In the genomic region with DNA sequence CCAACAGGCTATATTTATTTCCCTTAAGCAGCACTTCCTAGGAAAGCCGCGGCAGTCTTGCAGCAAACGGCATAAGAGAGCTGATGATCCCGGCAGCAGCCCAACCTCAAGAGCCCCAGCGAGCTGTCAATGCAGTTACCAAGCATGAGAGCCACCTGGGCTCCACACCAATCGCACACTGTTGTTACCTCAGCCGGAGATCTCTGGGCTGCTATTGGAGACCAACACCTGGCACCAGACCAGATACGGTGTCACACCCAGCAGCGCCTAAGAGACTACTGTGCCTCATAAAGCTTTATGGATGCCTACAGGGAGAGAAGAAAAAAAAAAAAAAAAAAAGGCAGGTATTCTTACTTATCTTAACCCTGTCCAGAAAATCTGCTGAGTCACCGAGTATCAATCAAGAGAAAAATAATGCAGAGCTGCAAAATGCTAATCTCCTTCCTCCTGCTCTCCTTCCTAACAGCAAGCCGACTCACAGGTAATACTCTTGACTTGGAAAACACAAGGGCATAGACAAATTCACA, we compare ENCODE assay signal across 9 cellular contexts. TPM values are rescaled to one million over a fixed set of nuclear protein-coding genes. Genes with fewer than 3 reads are reported as not detected.
DNase-seq lines count a peak whose midpoint lies in the region; ATAC-seq, FAIRE-seq and TF ChIP-seq lines count a peak whose summit lies in the region.
"Had no signal": no experiment of that assay in that cellular context is flagged by ENCODE, and none has a peak within 500 bp of the region (broad histone marks: within the 10 kb centered on the region; RNA-seq: fewer than 3 reads in every experiment).

No MANE protein-coding gene starts in this region.

- no peak for TF ChIP-seq POLR2A in K562 (conservative IDR thresholded peaks at IDR 0.05)

- H3K27me3 ChIP-seq in K562 (ENCODE audit: control insufficient read depth in 2 of 2, insufficient read depth in 2 of 2, low read length in 2 of 2) = no peaks in the 10 kb centered on the region

- H3K9me3 ChIP-seq in K562 (replicated peaks; ENCODE audit: control insufficient read depth, insufficient read depth, low read depth, low read length) (no peaks in the 10 kb centered on the region), kidney (ENCODE audit: control insufficient read depth in 1 of 2, low read length in 2 of 2) (no peaks in the 10 kb centered on the region)

- peak; percentile 71 for ATAC-seq in GM18861 (IDR thresholded peaks at IDR 0.05; ENCODE audit: unreplicated experiment)
- peak; percentile 81 for ATAC-seq in HG03108 (IDR thresholded peaks at IDR 0.05; ENCODE audit: unreplicated experiment)
- ATAC-seq in K562 = peak; percentile 89

- H3K9ac ChIP-seq in K562 (ENCODE audit: insufficient read depth in 1 of 2, low read depth in 2 of 2, low read length in 2 of 2) (peak overlapping the region; percentile 19 to 76; a peak in 3 of 4 replicates), kidney (ENCODE audit: low read length in 2 of 2) (no peak overlapping the region)

- H3K4me2 ChIP-seq in K562 (ENCODE audit: insufficient read depth, low read length) = peak overlapping the region; percentile 43; the same call in 1 of the 2 replicates

- H3K4me1 ChIP-seq in K562 (replicated peaks in 1 of 2; ENCODE audit: control insufficient read depth in 2 of 2, insufficient read depth in 2 of 2, low read length in 2 of 2) (peaks cover 6 to 12% of the 10 kb centered on the region in 2 experiments; a peak in 3 of 5 replicates), kidney (ENCODE audit: control insufficient read depth in 1 of 2, insufficient read depth in 1 of 2, low read depth in 1 of 2, low read length in 2 of 2) (peaks cover 7 to 10% of the 10 kb centered on the region in 2 donors)

- H3K9me1 ChIP-seq in K562 (ENCODE audit: control insufficient read depth, insufficient read depth, low read length) = no peaks in the 10 kb centered on the region

- DNase-seq in AG08396 (ENCODE audit: low spot score) (peak; percentile 26), NCI-H345 treated with DMSO at 0.1 percent for 48 hours (lab: John Stamatoyannopoulos, UW; ENCODE audit: unreplicated experiment) (peak; percentile 97), K562 (ENCODE audit: extremely low read depth in 1 of 4, low spot score in 3 of 4) (peak; percentile 35 to 76 (median 54)), kidney (peak; percentile 86), superior temporal gyrus (ENCODE audit: extremely low spot score) (peak; percentile 44), SW 1271 (lab: John Stamatoyannopoulos, UW) (no peak)

- H3K27ac ChIP-seq in K562 (ENCODE audit: extremely low read depth, low read depth, low read length) = peak overlapping the region; percentile 60; the same call in 2 of the 3 replicates
- peak overlapping the region in 1 of 2 donors; percentile 54 for H3K27ac ChIP-seq in kidney (ENCODE audit: low read depth in 2 of 2, low read length in 2 of 2)

- no peaks in the 10 kb centered on the region; the same call in 1 of the 2 replicates for H4K20me1 ChIP-seq in K562 (replicated peaks; ENCODE audit: control insufficient read depth, insufficient read depth, low read length)

- TF ChIP-seq RAD21 in K562 (CRISPR knock-in tag; conservative IDR thresholded peaks at IDR 0.05 in 1 of 2, IDR thresholded peaks at IDR 0.05 in 1 of 2) = no peak

- H3K36me3 ChIP-seq in K562 (ENCODE audit: control insufficient read depth, insufficient read depth, low read length) (peaks cover 64% of the 10 kb centered on the region), kidney (ENCODE audit: control insufficient read depth in 1 of 2, insufficient read depth in 2 of 2, low read length in 2 of 2) (peaks cover 0 to 4% of the 10 kb centered on the region in 2 donors)

- POLR2A ChIA-PET in K562 (lab: Yijun Ruan, JAX) = interaction anchor here (0.5 to 2.4 kb wide), 10 partner anchors 8 to 222 kb away, joined by 3 to 15 read pairs (median 4); no protein-coding TSS in a partner anchor

- TF ChIP-seq CTCF in K562 (IDR thresholded peaks at IDR 0.05 in 2 of 3, conservative IDR thresholded peaks at IDR 0.05 in 1 of 3; ENCODE audit: insufficient read depth in 2 of 3, low read depth in 1 of 3, low read length in 3 of 3) (no peak), kidney (IDR thresholded peaks at IDR 0.05; ENCODE audit: borderline replicate concordance, extremely low read depth, insufficient read depth) (no peak)

- H3K79me2 ChIP-seq in K562 (ENCODE audit: control insufficient read depth, insufficient read depth, low read length) = peaks cover 43% of the 10 kb centered on the region

- peak overlapping the region; percentile 58; the same call in 1 of the 2 replicates for H2AFZ ChIP-seq in K562 (ENCODE audit: low read depth, low read length)

- peak; percentile 64 for TF ChIP-seq EP300 in K562 (IDR thresholded peaks at IDR 0.05; ENCODE audit: low read length)

- CTCF ChIA-PET in K562 (lab: Yijun Ruan, JAX; ENCODE audit: low intra/inter-chr PET ratio) = no interaction called here

- in situ Hi-C loops in K562 (cut with MboI) = no loop called here

- intact Hi-C loops in K562 (cut with micrococcal nuclease) (no loop called here), kidney (cut with DNase I) (no loop called here)

- FAIRE-seq in K562 (lab: Jason Lieb, UNC) (peak; percentile 75), kidney (lab: Jason Lieb, UNC) (no peak)
- FAIRE-seq: endometrium had no signal

- BruUV-seq in K562 (replicated peaks; lab: Mats Ljungman, UMichigan) = no TSS peak

- WGBS in K562 (ENCODE audit: insufficient coverage, low coverage, missing lambda C conversion rate) = 11% methylated on average over 11 of the region's 11 CpGs

- no peak overlapping the region for H3K4me3 ChIP-seq in K562
- H3K4me3 ChIP-seq in kidney (ENCODE audit: low read length in 2 of 2) = peak overlapping the region in 1 of 2 donors; percentile 10

RNA-seq across cellular contexts. Expression of a gene that starts 11.6 kb away (rescaled TPM):
- total RNA-seq in K562 (2011; cell fraction: chromatin; rRNA removed; ENCODE audit: low replicate concordance) = 196 and 208 TPM in 2 replicates
- 111 and 115 TPM in 2 replicates for total RNA-seq in K562 (2011; cell fraction: nucleolus; rRNA removed)
- total RNA-seq in K562 (2011; cell fraction: nucleoplasm; rRNA removed) = 176 and 215 TPM in 2 replicates
- total RNA-seq in K562 (2014; rRNA removed) = 22.0 and 27.1 TPM in 2 replicates
- 36.7 and 38.2 TPM in 2 replicates for total RNA-seq in K562 (2014; rRNA removed; fragmentation: Illumina TruSeq; extraction: Trizol)
- 22.8 and 24.9 TPM in 2 replicates for total RNA-seq in K562 (2015; rRNA removed; fragmentation: Illumina TruSeq; extraction: Trizol)
- 50.0 and 50.9 TPM in 2 replicates for total RNA-seq in K562 (2021)
- polyA plus RNA-seq in K562 (2011; rRNA removed) = 36.9 and 39.3 TPM in 2 replicates
- 16.2 and 21.3 TPM in 2 replicates for polyA plus RNA-seq in K562 (2011; cell fraction: cytosol; rRNA removed)
- 213 and 222 TPM in 2 replicates for polyA plus RNA-seq in K562 (2011; cell fraction: nucleus; rRNA removed)
- 29.2 and 34.4 TPM in 2 replicates for polyA plus RNA-seq in K562 (2012)
- 38.4 and 44.0 TPM in 2 replicates for polyA plus RNA-seq in K562 (2014; fragmentation: Illumina TruSeq; extraction: Trizol)
- polyA plus RNA-seq in K562 (2014; fragmentation: Nextera tagmentation; extraction: Ambion mirVana) = 10 to 100 TPM; 41.9 to 53.0 TPM
- polyA plus RNA-seq in K562 (2014; rRNA removed) = 51.4 and 56.6 TPM in 2 replicates
- 23.8 and 24.3 TPM in 2 replicates for polyA minus RNA-seq in K562 (2011; rRNA and poly(A)+ RNA removed)
- 13.1 and 13.5 TPM in 2 replicates for polyA minus RNA-seq in K562 (2011; cell fraction: cytosol; rRNA and poly(A)+ RNA removed)
- 48.6 and 58.3 TPM in 2 replicates for polyA minus RNA-seq in K562 (2011; cell fraction: nucleus; rRNA and poly(A)+ RNA removed)
- total RNA-seq in kidney = 39.3 TPM
- polyA plus RNA-seq in kidney (ENCODE audit: insufficient read depth, low read depth, low replicate concordance) = 31.9 TPM

RNA-seq across cellular contexts. Expression of a gene that starts 25.5 kb away (rescaled TPM):
- total RNA-seq in K562 (2011; cell fraction: chromatin; rRNA removed; ENCODE audit: low replicate concordance) = not detected in 2 replicates
- total RNA-seq in K562 (2011; cell fraction: nucleolus; rRNA removed) = not detected in 2 replicates
- not detected in 2 replicates for total RNA-seq in K562 (2011; cell fraction: nucleoplasm; rRNA removed)
- total RNA-seq in K562 (2014; rRNA removed) (not detected in 2 replicates), K562 (2014; rRNA removed; fragmentation: Illumina TruSeq; extraction: Trizol) (not detected in 2 replicates), K562 (2015; rRNA removed; fragmentation: Illumina TruSeq; extraction: Trizol) (not detected in 2 replicates), K562 (2021) (not detected in 2 replicates), kidney (not detected)
- polyA plus RNA-seq in K562 (2011; rRNA removed) (not detected in 2 replicates), K562 (2014; fragmentation: Illumina TruSeq; extraction: Trizol) (not detected in 2 replicates), K562 (2014; fragmentation: Nextera tagmentation; extraction: Ambion mirVana) (not detected), K562 (2014; rRNA removed) (not detected in 2 replicates), kidney (ENCODE audit: insufficient read depth, low read depth, low replicate concordance) (not detected)
- polyA plus RNA-seq in K562 (2011; cell fraction: cytosol; rRNA removed) = not detected in 2 replicates
- not detected in 2 replicates for polyA plus RNA-seq in K562 (2011; cell fraction: nucleus; rRNA removed)
- polyA plus RNA-seq in K562 (2012) = not detected in 2 replicates
- polyA minus RNA-seq in K562 (2011; rRNA and poly(A)+ RNA removed) = not detected in 2 replicates
- polyA minus RNA-seq in K562 (2011; cell fraction: cytosol; rRNA and poly(A)+ RNA removed) = not detected in 2 replicates
- polyA minus RNA-seq in K562 (2011; cell fraction: nucleus; rRNA and poly(A)+ RNA removed) = not detected in 2 replicates

RNA-seq across cellular contexts. Expression of a gene that starts 46.8 kb away (rescaled TPM):
- total RNA-seq in K562 (2011; cell fraction: chromatin; rRNA removed; ENCODE audit: low replicate concordance) = not detected in 2 replicates
- total RNA-seq in K562 (2011; cell fraction: nucleolus; rRNA removed) = not detected in 2 replicates
- total RNA-seq in K562 (2011; cell fraction: nucleoplasm; rRNA removed) = not detected in 2 replicates
- not detected in 2 replicates for total RNA-seq in K562 (2014; rRNA removed)
- not detected in 2 replicates for total RNA-seq in K562 (2014; rRNA removed; fragmentation: Illumina TruSeq; extraction: Trizol)
- not detected in 2 replicates for total RNA-seq in K562 (2015; rRNA removed; fragmentation: Illumina TruSeq; extraction: Trizol)
- total RNA-seq in K562 (2021) = not detected in 2 replicates
- 0.06 TPM in 1 of 2 replicates, not detected in the other for polyA plus RNA-seq in K562 (2011; rRNA removed)
- not detected in 2 replicates for polyA plus RNA-seq in K562 (2011; cell fraction: cytosol; rRNA removed)
- 0.07 TPM in 1 of 2 replicates, not detected in the other for polyA plus RNA-seq in K562 (2011; cell fraction: nucleus; rRNA removed)
- polyA plus RNA-seq in K562 (2012) = not detected in 2 replicates
- not detected in 2 replicates for polyA plus RNA-seq in K562 (2014; fragmentation: Illumina TruSeq; extraction: Trizol)
- under 1 TPM in 1 of 2 experiments, not detected in 1; 0.04 TPM for polyA plus RNA-seq in K562 (2014; fragmentation: Nextera tagmentation; extraction: Ambion mirVana)
- polyA plus RNA-seq in K562 (2014; rRNA removed) = not detected in 2 replicates
- not detected in 2 replicates for polyA minus RNA-seq in K562 (2011; rRNA and poly(A)+ RNA removed)
- not detected in 2 replicates for polyA minus RNA-seq in K562 (2011; cell fraction: cytosol; rRNA and poly(A)+ RNA removed)
- polyA minus RNA-seq in K562 (2011; cell fraction: nucleus; rRNA and poly(A)+ RNA removed) = not detected in 2 replicates
- total RNA-seq in kidney = not detected
- not detected for polyA plus RNA-seq in kidney (ENCODE audit: insufficient read depth, low read depth, low replicate concordance)

Comparison
In these comparisons a context has a peak if more than half of its experiments do, and no peak if none do; other contexts are left out.
1. DNase-seq: peak in AG08396 (single experiment), NCI-H345 treated with DMSO at 0.1 percent for 48 hours (single experiment), K562 (4 of 4), kidney (single experiment) and superior temporal gyrus (single experiment); none in SW 1271 (0 of 2).
2. H3K9ac ChIP-seq: peak in K562 (2 of 2); none in kidney (0 of 2).
3. Peak in every context shown above with its lines, with median percentiles within 50 percentile points of each other: ATAC-seq.